ENCODE assay signal across 31 cellular contexts in genomic region chr6:47298475-47298874, GRCh38.
"Had no signal": no experiment of that assay in that cellular context is flagged by ENCODE, and none has a peak within 500 bp of the region (broad histone marks: within the 10 kb centered on the region; RNA-seq: fewer than 3 reads in every experiment).

No MANE protein-coding gene starts in this region.

- H3K4me1 ChIP-seq: ascending aorta had no signal

- DNase-seq: activated CD4-positive, alpha-beta T cell treated with anti-CD3 and anti-CD28 coated beads for 36 hours; activated CD4-positive, alpha-beta T cell treated with anti-CD3 and anti-CD28 coated beads, Interleukin-2, amount 10 ng/mL, durations not matched to agents 7 days and 5 days; activated CD4-positive, alpha-beta T cell treated with anti-CD3 and anti-CD28 coated beads, Interleukin-2, amount 50 U/mL, for 48 hours; activated CD8-positive, alpha-beta T cell treated with anti-CD3 and anti-CD28 coated beads, Interleukin-2, amount 10 ng/mL, durations not matched to agents 7 days and 5 days; activated gamma-delta T cell; activated naive CD4-positive, alpha-beta T cell treated with Interleukin-2 at 50 U/mL for 16 hours; activated naive CD8-positive, alpha-beta T cell treated with anti-CD3 and anti-CD28 coated beads, Interleukin-2, amount 10 ng/mL, durations not matched to agents 7 days and 5 days; activated T-cell treated with anti-CD3 and anti-CD28 coated beads, Interleukin-2, amount 50 U/mL, for 24 hours; amygdala; MM.1S; MV-4-11; NCI-H1092; NCI-H1436 treated with DMSO at 0.1 percent for 48 hours; NCI-H1694 treated with DMSO at 0.1 percent for 48 hours; NCI-H2029 treated with DMSO at 0.1 percent for 48 hours; NCI-H2107; NCI-H2171 treated with DMSO at 0.1 percent for 48 hours; NCI-H2227 treated with DMSO at 0.1 percent for 48 hours; NCI-H446; NCI-H510A treated with DMSO at 0.1 percent for 48 hours; NCI-H774; Right ventricle myocardium superior; SW 1271; T-helper 1 cell; T-helper 2 cell; T-helper 9 cell had no signal

- H3K4me3 ChIP-seq: ascending aorta, cardiac muscle cell had no signal

- ATAC-seq: activated CD4-positive, alpha-beta T cell treated with anti-CD3 and anti-CD28 coated beads for 36 hours; activated CD4-positive, CD25-positive, alpha-beta regulatory T cell treated with anti-CD3 and anti-CD28 coated beads, Interleukin-2, amount 50 U/mL, for 24 hours; activated CD8-positive, alpha-beta T cell treated with anti-CD3 and anti-CD28 coated beads, Interleukin-2, amount 10 ng/mL, durations not matched to agents 7 days and 5 days; WTC11 had no signal

- H3K27ac ChIP-seq: ascending aorta, cardiac muscle cell, KMS-11 had no signal

- H3K36me3 ChIP-seq: ascending aorta, cardiac muscle cell had no signal

- H3K9me3 ChIP-seq: ascending aorta had no signal

- H3K4me2 ChIP-seq: KMS-11 had no signal

- H3K27me3 ChIP-seq: ascending aorta, cardiac muscle cell had no signal
